ENCODE assay signal across 16 cellular contexts in the genomic region with DNA sequence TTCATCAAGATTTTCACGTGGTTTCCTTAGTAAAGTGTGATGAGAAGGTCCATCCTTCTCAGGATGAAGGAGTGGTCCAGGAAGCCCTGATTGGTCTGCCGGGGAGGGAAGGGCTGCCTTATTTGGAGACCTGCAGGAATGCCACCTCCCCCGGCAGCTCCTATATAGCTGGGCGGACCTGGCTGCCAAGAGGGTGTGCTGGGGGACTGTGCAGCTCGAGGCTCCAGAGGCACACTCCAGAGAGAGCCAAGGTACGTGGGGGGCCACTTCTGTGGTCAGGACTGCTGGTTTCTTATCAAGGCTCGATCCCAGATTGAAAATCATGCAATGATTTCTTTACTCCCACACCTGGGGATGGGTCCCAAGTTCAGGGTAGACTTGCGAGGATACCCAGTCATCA. TPM values are rescaled to one million over a fixed set of nuclear protein-coding genes. Genes with fewer than 3 reads are reported as not detected.
DNase-seq lines count a peak whose midpoint lies in the region; ATAC-seq and TF ChIP-seq lines count a peak whose summit lies in the region.
"Had no signal": no experiment of that assay in that cellular context is flagged by ENCODE, and none has a peak within 500 bp of the region (broad histone marks: within the 10 kb centered on the region; RNA-seq: fewer than 3 reads in every experiment).

A gene with protein sequence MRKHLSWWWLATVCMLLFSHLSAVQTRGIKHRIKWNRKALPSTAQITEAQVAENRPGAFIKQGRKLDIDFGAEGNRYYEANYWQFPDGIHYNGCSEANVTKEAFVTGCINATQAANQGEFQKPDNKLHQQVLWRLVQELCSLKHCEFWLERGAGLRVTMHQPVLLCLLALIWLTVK (plus strand): TSS at position 191 of the 400 bp plus-strand sequence. CDS start 2,643 bp downstream, outside the sequence.

- DNase-seq in activated naive CD8-positive, alpha-beta T cell treated with anti-CD3 and anti-CD28 coated beads, Interleukin-2, amount 10 ng/mL, durations not matched to agents 7 days and 5 days, result no peak
- DNase-seq in activated naive CD8-positive, alpha-beta T cell treated with anti-CD3 and anti-CD28 coated beads for 36 hours, result no peak
- DNase-seq in tibial nerve (ENCODE audit: low spot score in 2 of 2) (no peak), progenitor cell of endocrine pancreas (ENCODE audit: low spot score, unreplicated experiment) (no peak), SIG-M5 (lab: John Stamatoyannopoulos, UW) (no peak), chondrocyte (ENCODE audit: low spot score) (no peak)
- DNase-seq: 8988T; activated CD8-positive, alpha-beta memory T cell treated with anti-CD3 and anti-CD28 coated beads for 24 hours; activated naive CD4-positive, alpha-beta T cell treated with Interleukin-2 at 50 U/mL for 16 hours; cerebellar nuclear complex; NCI-H446 treated with DMSO at 0.1 percent for 48 hours; RPMI8226; T1000; transverse colon had no signal

- H3K9me3 Mint-ChIP-seq in activated naive CD8-positive, alpha-beta T cell treated with anti-CD3 and anti-CD28 coated beads, Interleukin-2, amount 10 ng/mL, durations not matched to agents 7 days and 5 days, result no peaks in the 10 kb centered on the region
- no peaks in the 10 kb centered on the region for H3K9me3 Mint-ChIP-seq in activated naive CD8-positive, alpha-beta T cell treated with anti-CD3 and anti-CD28 coated beads for 36 hours
- no peaks in the 10 kb centered on the region for H3K9me3 Mint-ChIP-seq in progenitor cell of endocrine pancreas (ENCODE audit: low read depth)
- no peaks in the 10 kb centered on the region for H3K9me3 Mint-ChIP-seq in chondrocyte (ENCODE audit: low read depth)

- no peaks in the 10 kb centered on the region for H3K27me3 Mint-ChIP-seq in activated naive CD8-positive, alpha-beta T cell treated with anti-CD3 and anti-CD28 coated beads, Interleukin-2, amount 10 ng/mL, durations not matched to agents 7 days and 5 days
- no peaks in the 10 kb centered on the region for H3K27me3 Mint-ChIP-seq in activated naive CD8-positive, alpha-beta T cell treated with anti-CD3 and anti-CD28 coated beads for 36 hours
- H3K27me3 Mint-ChIP-seq in progenitor cell of endocrine pancreas, result peaks cover 14% of the 10 kb centered on the region
- peaks cover 16% of the 10 kb centered on the region for H3K27me3 Mint-ChIP-seq in chondrocyte (ENCODE audit: low read depth)

- no peaks in the 10 kb centered on the region for H3K36me3 Mint-ChIP-seq in activated naive CD8-positive, alpha-beta T cell treated with anti-CD3 and anti-CD28 coated beads, Interleukin-2, amount 10 ng/mL, durations not matched to agents 7 days and 5 days
- no peaks in the 10 kb centered on the region for H3K36me3 Mint-ChIP-seq in activated naive CD8-positive, alpha-beta T cell treated with anti-CD3 and anti-CD28 coated beads for 36 hours
- no peaks in the 10 kb centered on the region for H3K36me3 Mint-ChIP-seq in progenitor cell of endocrine pancreas (ENCODE audit: insufficient read depth)
- no peaks in the 10 kb centered on the region for H3K36me3 Mint-ChIP-seq in chondrocyte (ENCODE audit: low read depth)

- peak within 1 kb of the TSS; percentile 28 for H3K27ac Mint-ChIP-seq in activated naive CD8-positive, alpha-beta T cell treated with anti-CD3 and anti-CD28 coated beads, Interleukin-2, amount 10 ng/mL, durations not matched to agents 7 days and 5 days
- H3K27ac Mint-ChIP-seq in activated naive CD8-positive, alpha-beta T cell treated with anti-CD3 and anti-CD28 coated beads for 36 hours, result no peak within 1 kb of the TSS
- H3K27ac Mint-ChIP-seq in progenitor cell of endocrine pancreas (no peak within 1 kb of the TSS), chondrocyte (ENCODE audit: unreplicated experiment) (no peak within 1 kb of the TSS)

- H3K27ac ChIP-seq in angular gyrus (ENCODE audit: low read depth, low read length), result peak within 1 kb of the TSS; percentile 96
- peak within 1 kb of the TSS; percentile 79 for H3K27ac ChIP-seq in muscle layer of colon (ENCODE audit: low read depth, low read length)
- H3K27ac ChIP-seq in tibial nerve, result peak within 1 kb of the TSS; percentile 66 to 91 (median 86)

- POLR2A ChIA-PET in activated naive CD8-positive, alpha-beta T cell treated with anti-CD3 and anti-CD28 coated beads, Interleukin-2, amount 10 ng/mL, durations not matched to agents 7 days and 5 days (lab: Charles Lee), result no interaction called here

- H3K4me1 ChIP-seq in muscle layer of colon (ENCODE audit: insufficient read depth, low read length) (peaks cover 23% of the 10 kb centered on the region), tibial nerve (peaks cover 0 to 29% (median 11%) of the 10 kb centered on the region in 4 donors)

- no peak for ATAC-seq in activated naive CD8-positive, alpha-beta T cell treated with anti-CD3 and anti-CD28 coated beads, Interleukin-2, amount 10 ng/mL, durations not matched to agents 7 days and 5 days (ENCODE audit: low read depth)

- H3K4me3 ChIP-seq in muscle layer of colon (ENCODE audit: low read depth in 1 of 2, low read length in 2 of 2) (no peak within 1 kb of the TSS), tibial nerve (no peak within 1 kb of the TSS)
- H3K4me3 ChIP-seq: transverse colon had no signal

- no peaks in the 10 kb centered on the region for H3K27me3 ChIP-seq in muscle layer of colon (ENCODE audit: control insufficient read depth in 1 of 2, insufficient read depth in 2 of 2, low read length in 2 of 2)
- no peaks in the 10 kb centered on the region for H3K27me3 ChIP-seq in tibial nerve
- H3K27me3 ChIP-seq: transverse colon had no signal

- H3K36me3 ChIP-seq in muscle layer of colon (ENCODE audit: insufficient read depth, low read length), result no peaks in the 10 kb centered on the region
- no peaks in the 10 kb centered on the region for H3K36me3 ChIP-seq in tibial nerve
- H3K36me3 ChIP-seq: transverse colon had no signal

- TF ChIP-seq POLR2A in tibial nerve (IDR thresholded peaks at IDR 0.05), result no peak

- TF ChIP-seq EP300 in tibial nerve (IDR thresholded peaks at IDR 0.05), result no peak

- 88 to 91% methylated on average over 6 to 8 of the region's 8 CpGs for WGBS in tibial nerve, 2 donors

- H3K4me3 Mint-ChIP-seq in activated naive CD8-positive, alpha-beta T cell treated with anti-CD3 and anti-CD28 coated beads, Interleukin-2, amount 10 ng/mL, durations not matched to agents 7 days and 5 days, result peak within 1 kb of the TSS; percentile 9
- no peak within 1 kb of the TSS for H3K4me3 Mint-ChIP-seq in activated naive CD8-positive, alpha-beta T cell treated with anti-CD3 and anti-CD28 coated beads for 36 hours
- H3K4me3 Mint-ChIP-seq in progenitor cell of endocrine pancreas (ENCODE audit: low read depth), result no peak within 1 kb of the TSS
- H3K4me3 Mint-ChIP-seq in chondrocyte (ENCODE audit: unreplicated experiment), result no peak within 1 kb of the TSS

- TF ChIP-seq CTCF in tibial nerve (IDR thresholded peaks at IDR 0.05) (no peak), progenitor cell of endocrine pancreas (IDR thresholded peaks at IDR 0.05; ENCODE audit: unreplicated experiment) (no peak), chondrocyte (IDR thresholded peaks at IDR 0.05) (no peak)

- H3K9ac ChIP-seq in muscle layer of colon (ENCODE audit: low read length), result no peak within 1 kb of the TSS

- H3K9me3 ChIP-seq in muscle layer of colon (ENCODE audit: low read length) (no peaks in the 10 kb centered on the region), tibial nerve (no peaks in the 10 kb centered on the region)
- H3K9me3 ChIP-seq: transverse colon had no signal

- peaks cover 11% of the 10 kb centered on the region for H3K4me1 Mint-ChIP-seq in activated naive CD8-positive, alpha-beta T cell treated with anti-CD3 and anti-CD28 coated beads, Interleukin-2, amount 10 ng/mL, durations not matched to agents 7 days and 5 days
- H3K4me1 Mint-ChIP-seq in activated naive CD8-positive, alpha-beta T cell treated with anti-CD3 and anti-CD28 coated beads for 36 hours, result peaks cover 10% of the 10 kb centered on the region
- H3K4me1 Mint-ChIP-seq in progenitor cell of endocrine pancreas (ENCODE audit: low read depth) (peaks cover 6% of the 10 kb centered on the region), chondrocyte (ENCODE audit: low read depth) (peaks cover 7% of the 10 kb centered on the region)

RNA-seq across cellular contexts. Expression of the gene that starts here (rescaled TPM):
- total RNA-seq in activated naive CD8-positive, alpha-beta T cell treated with anti-CD3 and anti-CD28 coated beads, Interleukin-2, amount 10 ng/mL, durations not matched to agents 7 days and 5 days, result not detected
- not detected for total RNA-seq in activated naive CD8-positive, alpha-beta T cell treated with anti-CD3 and anti-CD28 coated beads for 36 hours
- total RNA-seq in tibial nerve, result under 1 TPM in 1 of 4 donors, not detected in 3; under 0.01 TPM
- total RNA-seq in progenitor cell of endocrine pancreas, result not detected in 2 replicates
- not detected in 3 replicates for total RNA-seq in chondrocyte
- total RNA-seq: transverse colon had no signal
